Comparison of ENCODE assay signal across 23 cellular contexts in the genomic region with DNA sequence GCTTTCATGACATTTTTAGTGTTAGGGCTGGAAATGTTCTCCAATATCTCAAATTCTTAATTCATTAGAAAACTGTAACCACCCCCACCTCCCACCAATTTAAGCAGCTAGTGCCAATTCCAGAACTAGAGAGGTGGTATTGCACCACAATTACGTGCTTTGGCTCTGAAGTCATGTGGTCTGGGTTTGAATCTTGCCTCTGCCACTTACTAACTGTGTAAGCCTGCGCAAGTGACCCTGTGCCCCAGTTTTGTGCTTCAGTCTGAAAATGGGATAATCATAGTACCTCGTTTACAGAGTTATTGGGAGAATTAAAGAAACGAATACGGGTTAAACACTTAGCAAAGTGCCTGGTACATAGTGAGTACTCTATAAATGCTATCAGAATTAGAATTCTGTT.
"Had no signal": no experiment of that assay in that cellular context is flagged by ENCODE, and none has a peak within 500 bp of the region (broad histone marks: within the 10 kb centered on the region; RNA-seq: fewer than 3 reads in every experiment).

No MANE protein-coding gene starts in this region.

- ATAC-seq: effector memory CD8-positive, alpha-beta T cell; gastrocnemius medialis; left ventricle myocardium superior; naive thymus-derived CD8-positive, alpha-beta T cell; psoas muscle; right cardiac atrium; stimulated activated memory B cell treated with anti-CD40 and anti-IgM and Interleukin-4, amounts not matched to agents 10 μg/mL and 1 μg/mL and 100 μg/mL, for 72 hours; stimulated activated naive CD8-positive, alpha-beta T cell treated with anti-CD3 and anti-CD28 coated beads, Interleukin-15, Interleukin-2, amounts not matched to agents 100 U/mL and 50 U/mL, for 24 hours had no signal

- H3K27me3 ChIP-seq: ovary, sigmoid colon, testis had no signal

- H3K36me3 ChIP-seq: esophagus squamous epithelium, gastrocnemius medialis, lower lobe of right lung, ovary, sigmoid colon, tibial artery had no signal

- H3K27ac ChIP-seq: esophagus squamous epithelium, gastrocnemius medialis, lower lobe of right lung, ovary, psoas muscle, sigmoid colon, testis, tibial artery had no signal

- H3K4me3 ChIP-seq: esophagus squamous epithelium, gastrocnemius medialis, lower lobe of right lung, ovary, psoas muscle, sigmoid colon, testis, tibial artery had no signal

- H3K4me1 ChIP-seq: esophagus squamous epithelium, gastrocnemius medialis, psoas muscle, sigmoid colon, testis, tibial artery had no signal

- DNase-seq: cortex of kidney; effector memory CD8-positive, alpha-beta T cell; erythroblast; esophagus squamous epithelium; gastrocnemius medialis; head of caudate nucleus; left ventricle myocardium superior; lower lobe of right lung; naive thymus-derived CD8-positive, alpha-beta T cell; nephron progenitor cell; occipital lobe; ovary; posterior cingulate gyrus; psoas muscle; right cardiac atrium; sigmoid colon; stimulated activated CD4-positive, alpha-beta T cell treated with anti-CD3 and anti-CD28 coated beads, Interleukin-2, amount 100 ng/mL, for 24 hours; stimulated activated CD4-positive, alpha-beta T cell treated with anti-CD3 and anti-CD28 coated beads, Interleukin-4, amount 100 ng/mL, for 24 hours; stimulated activated naive CD8-positive, alpha-beta T cell treated with anti-CD3 and anti-CD28 coated beads, Interleukin-15, Interleukin-2, amounts not matched to agents 100 U/mL and 50 U/mL, for 24 hours; substantia nigra; testis; tibial artery had no signal

- H3K9me3 ChIP-seq: esophagus squamous epithelium, gastrocnemius medialis, lower lobe of right lung, ovary, psoas muscle, sigmoid colon, testis, tibial artery had no signal
